Comparison of ENCODE assay signal across 8 cellular contexts in genomic region chr5:127028822-127029457, GRCh38. TPM values are rescaled to one million over a fixed set of nuclear protein-coding genes. Genes with fewer than 3 reads are reported as not detected.
DNase-seq lines count a peak whose midpoint lies in the region; ATAC-seq, FAIRE-seq and TF ChIP-seq lines count a peak whose summit lies in the region.

No MANE protein-coding gene starts in this region.

- intact Hi-C loops in K562 (cut with micrococcal nuclease) (loop anchor here (1.0 to 5.0 kb wide), 2 partner anchors 31 to 182 kb away; no protein-coding TSS in a partner anchor), mucosa of descending colon (cut with DNase I, micrococcal nuclease) (no loop called here)

- POLR2A ChIA-PET in K562 (lab: Yijun Ruan, JAX): interaction anchor here (0.6 to 2.2 kb wide), 16 partner anchors 9 to 251 kb away, joined by 3 to 11 read pairs (median 4); no protein-coding TSS in a partner anchor

- FAIRE-seq in GM18507 (lab: Jason Lieb, UNC) (peak; percentile 49), K562 (lab: Jason Lieb, UNC) (peak; percentile 75)

- H3K9me3 ChIP-seq in K562 (replicated peaks; ENCODE audit: control insufficient read depth, insufficient read depth, low read depth, low read length) (no peaks in the 10 kb centered on the region), mucosa of descending colon (no peaks in the 10 kb centered on the region)

- H3K79me2 ChIP-seq in K562 (ENCODE audit: control insufficient read depth, insufficient read depth, low read length): peaks cover 76% of the 10 kb centered on the region

- no TSS peak for BruUV-seq in K562 (replicated peaks; lab: Mats Ljungman, UMichigan)

- TF ChIP-seq RAD21 in K562 (CRISPR knock-in tag; conservative IDR thresholded peaks at IDR 0.05 in 1 of 2, IDR thresholded peaks at IDR 0.05 in 1 of 2): peak in 1 of 2 experiments; percentile 16; a peak in 2 of 4 replicates

- no peak for DNase-seq in GM18507 (ENCODE audit: extremely low spot score, insufficient read length, low read depth)
- DNase-seq in NCI-H2227 (lab: John Stamatoyannopoulos, UW; ENCODE audit: unreplicated experiment): peak; percentile 31
- peak in 2 of 4 experiments; percentile 32 to 70 for DNase-seq in K562 (ENCODE audit: extremely low read depth in 1 of 4, low spot score in 3 of 4)
- DNase-seq in mucosa of descending colon: peak; percentile 59 to 70 (median 69)
- no peak for DNase-seq in HCEC 1CT

- ATAC-seq in K562 (peak; percentile 27), mucosa of descending colon (peak; percentile 36), HG03045 (IDR thresholded peaks at IDR 0.05; ENCODE audit: unreplicated experiment) (no peak), GM18907 (IDR thresholded peaks at IDR 0.05; ENCODE audit: unreplicated experiment) (no peak), HG03460 (IDR thresholded peaks at IDR 0.05; ENCODE audit: unreplicated experiment) (no peak)

- TF ChIP-seq POLR2A in K562 (conservative IDR thresholded peaks at IDR 0.05): no peak

- peak overlapping the region; percentile 78 for H3K4me2 ChIP-seq in K562 (ENCODE audit: insufficient read depth, low read length)

- in situ Hi-C loops in K562 (cut with MboI): no loop called here

- TF ChIP-seq CTCF in K562 (IDR thresholded peaks at IDR 0.05 in 2 of 3, conservative IDR thresholded peaks at IDR 0.05 in 1 of 3; ENCODE audit: insufficient read depth in 2 of 3, low read depth in 1 of 3, low read length in 3 of 3): 0 out of 6 replicates have a peak, but pooled peaks of 2 of the 3 experiments have one; percentile 8 to 13
- TF ChIP-seq CTCF in mucosa of descending colon (IDR thresholded peaks at IDR 0.05): no peak

- H3K36me3 ChIP-seq in K562 (ENCODE audit: control insufficient read depth, insufficient read depth, low read length) (no peaks in the 10 kb centered on the region), mucosa of descending colon (ENCODE audit: low read depth) (no peaks in the 10 kb centered on the region)

- TF ChIP-seq EP300 in K562 (IDR thresholded peaks at IDR 0.05; ENCODE audit: low read length): no peak

- H3K27me3 ChIP-seq in K562 (ENCODE audit: control insufficient read depth in 2 of 2, insufficient read depth in 2 of 2, low read length in 2 of 2): no peaks in the 10 kb centered on the region

- H3K9ac ChIP-seq in K562 (ENCODE audit: insufficient read depth in 1 of 2, low read depth in 2 of 2, low read length in 2 of 2): peak overlapping the region; percentile 85 to 89; a peak in 3 of 4 replicates

- H3K9me1 ChIP-seq in K562 (ENCODE audit: control insufficient read depth, insufficient read depth, low read length): no peaks in the 10 kb centered on the region

- H4K20me1 ChIP-seq in K562 (replicated peaks; ENCODE audit: control insufficient read depth, insufficient read depth, low read length): peaks cover 12% of the 10 kb centered on the region

- peak overlapping the region; percentile 27; the same call in 1 of the 2 replicates for H2AFZ ChIP-seq in K562 (ENCODE audit: low read depth, low read length)

- CTCF ChIA-PET in K562 (lab: Yijun Ruan, JAX; ENCODE audit: low intra/inter-chr PET ratio): interaction anchor here (0.6 kb wide), 1 partner anchor 62 kb away, joined by 4 read pairs; no protein-coding TSS in a partner anchor

- 2% methylated on average over 12 of the region's 12 CpGs for WGBS in K562 (ENCODE audit: insufficient coverage, low coverage, missing lambda C conversion rate)

- H3K27ac ChIP-seq in K562 (ENCODE audit: extremely low read depth, low read depth, low read length): peak overlapping the region; percentile 13; the same call in 2 of the 3 replicates

- H3K4me1 ChIP-seq in K562 (replicated peaks in 1 of 2; ENCODE audit: control insufficient read depth in 2 of 2, insufficient read depth in 2 of 2, low read length in 2 of 2) (peaks cover 26 to 37% of the 10 kb centered on the region in 2 experiments), mucosa of descending colon (ENCODE audit: low read depth) (peaks cover 6% of the 10 kb centered on the region)

- H3K4me3 ChIP-seq in K562 (peak overlapping the region; percentile 89), mucosa of descending colon (no peak overlapping the region)

TF ChIP-seq in K562, 482 proteins besides CTCF, POLR2A, EP300 and RAD21 (continues in another document):
- peak in 1 of 2 experiments; percentile 71; a peak in 2 of 4 replicates for TF ChIP-seq KDM1A (IDR thresholded peaks at IDR 0.05)
- TF ChIP-seq SPI1 (IDR thresholded peaks at IDR 0.05; ENCODE audit: borderline replicate concordance, low read depth, low read length): peak; percentile 41
- peak; percentile 28; the same call in 1 of the 2 replicates for TF ChIP-seq ZBTB7A (IDR thresholded peaks at IDR 0.05; ENCODE audit: borderline replicate concordance, control insufficient read depth, low read depth, low read length)
- no peak for TF ChIP-seq STAT5B (CRISPR knock-in tag; IDR thresholded peaks at IDR 0.05)
- TF ChIP-seq ZNF511 (CRISPR knock-in tag; IDR thresholded peaks at IDR 0.05): no peak
- 0 out of 2 replicates have a peak, but pooled peaks have one; percentile 46 for TF ChIP-seq ARID2 (IDR thresholded peaks at IDR 0.05)
- TF ChIP-seq NRF1 (conservative IDR thresholded peaks at IDR 0.05 in 1 of 2, IDR thresholded peaks at IDR 0.05 in 1 of 2): peak in 1 of 2 experiments; percentile 39; a peak in 1 of 4 replicates
- no peak for TF ChIP-seq ZNF384 (IDR thresholded peaks at IDR 0.05; ENCODE audit: low read depth, low read length)
- peak; percentile 59; the same call in 1 of the 2 replicates for TF ChIP-seq ZNF395 (CRISPR knock-in tag; IDR thresholded peaks at IDR 0.05)
- TF ChIP-seq POU5F1 (IDR thresholded peaks at IDR 0.05; ENCODE audit: borderline replicate concordance, low read depth, low read length, partially characterized antibody): no peak

RNA-seq across cellular contexts. Expression of gene MARCHF3, which starts 1.4 kb away (rescaled TPM):
- total RNA-seq in K562 (2011; cell fraction: chromatin; rRNA removed; ENCODE audit: low replicate concordance): 71.0 and 71.2 TPM in 2 replicates
- total RNA-seq in K562 (2011; cell fraction: nucleolus; rRNA removed): 72.9 and 84.2 TPM in 2 replicates
- total RNA-seq in K562 (2011; cell fraction: nucleoplasm; rRNA removed): 80.1 and 101 TPM in 2 replicates
- total RNA-seq in K562 (2014; rRNA removed): 12.2 and 21.1 TPM in 2 replicates
- total RNA-seq in K562 (2014; rRNA removed; fragmentation: Illumina TruSeq; extraction: Trizol): 19.9 and 20.2 TPM in 2 replicates
- total RNA-seq in K562 (2015; rRNA removed; fragmentation: Illumina TruSeq; extraction: Trizol): 16.8 and 18.5 TPM in 2 replicates
- 23.5 TPM in 2 replicates for total RNA-seq in K562 (2021)
- 34.1 and 37.4 TPM in 2 replicates for polyA plus RNA-seq in K562 (2011; rRNA removed)
- 24.1 and 35.9 TPM in 2 replicates for polyA plus RNA-seq in K562 (2011; cell fraction: cytosol; rRNA removed)
- 39.3 and 39.4 TPM in 2 replicates for polyA plus RNA-seq in K562 (2011; cell fraction: nucleus; rRNA removed)
- 21.4 and 29.8 TPM in 2 replicates for polyA plus RNA-seq in K562 (2012)
- polyA plus RNA-seq in K562 (2014; fragmentation: Illumina TruSeq; extraction: Trizol): 13.4 and 16.5 TPM in 2 replicates
- 1 to 10 TPM; 5.6 to 7.6 TPM for polyA plus RNA-seq in K562 (2014; fragmentation: Nextera tagmentation; extraction: Ambion mirVana)
- polyA plus RNA-seq in K562 (2014; rRNA removed): 7.8 and 10.4 TPM in 2 replicates
- 43.9 and 60.4 TPM in 2 replicates for polyA minus RNA-seq in K562 (2011; rRNA and poly(A)+ RNA removed)
- 24.6 and 34.4 TPM in 2 replicates for polyA minus RNA-seq in K562 (2011; cell fraction: cytosol; rRNA and poly(A)+ RNA removed)
- polyA minus RNA-seq in K562 (2011; cell fraction: nucleus; rRNA and poly(A)+ RNA removed): 57.8 and 62.6 TPM in 2 replicates
- 10 to 100 TPM; 22.5 to 52.8 (median 34.5) TPM for total RNA-seq in mucosa of descending colon

RNA-seq across cellular contexts. Expression of gene C5orf63, which starts 44.4 kb away (rescaled TPM):
- 8.1 and 23.6 TPM in 2 replicates for total RNA-seq in K562 (2011; cell fraction: chromatin; rRNA removed; ENCODE audit: low replicate concordance)
- total RNA-seq in K562 (2011; cell fraction: nucleolus; rRNA removed): 2.0 and 3.8 TPM in 2 replicates
- 8.4 and 24.0 TPM in 2 replicates for total RNA-seq in K562 (2011; cell fraction: nucleoplasm; rRNA removed)
- total RNA-seq in K562 (2014; rRNA removed) (1.8 and 3.4 TPM in 2 replicates), K562 (2014; rRNA removed; fragmentation: Illumina TruSeq; extraction: Trizol) (6.2 and 7.5 TPM in 2 replicates), K562 (2015; rRNA removed; fragmentation: Illumina TruSeq; extraction: Trizol) (4.0 and 4.2 TPM in 2 replicates), K562 (2021) (5.5 and 6.6 TPM in 2 replicates), mucosa of descending colon (10 to 100 TPM; 13.7 to 22.6 (median 14.9) TPM)
- polyA plus RNA-seq in K562 (2011; rRNA removed) (8.8 and 11.0 TPM in 2 replicates), K562 (2014; fragmentation: Illumina TruSeq; extraction: Trizol) (6.2 and 7.4 TPM in 2 replicates), K562 (2014; fragmentation: Nextera tagmentation; extraction: Ambion mirVana) (10 to 100 TPM; 21.4 to 24.6 TPM), K562 (2014; rRNA removed) (4.3 and 5.1 TPM in 2 replicates)
- 3.5 TPM in 2 replicates for polyA plus RNA-seq in K562 (2011; cell fraction: cytosol; rRNA removed)
- 15.5 and 17.0 TPM in 2 replicates for polyA plus RNA-seq in K562 (2011; cell fraction: nucleus; rRNA removed)
- 6.2 and 10.2 TPM in 2 replicates for polyA plus RNA-seq in K562 (2012)
- polyA minus RNA-seq in K562 (2011; rRNA and poly(A)+ RNA removed): 6.1 and 7.3 TPM in 2 replicates
- 0.76 and 1.6 TPM in 2 replicates for polyA minus RNA-seq in K562 (2011; cell fraction: cytosol; rRNA and poly(A)+ RNA removed)
- polyA minus RNA-seq in K562 (2011; cell fraction: nucleus; rRNA and poly(A)+ RNA removed): 6.6 and 10.2 TPM in 2 replicates

Comparison
In these comparisons a context has a peak if more than half of its experiments do, and no peak if none do; other contexts are left out.
1. DNase-seq: peak in NCI-H2227 (single experiment) and mucosa of descending colon (3 of 3); none in GM18507 (single experiment) and HCEC 1CT (single experiment).
2. ATAC-seq: peak in K562 (single experiment) and mucosa of descending colon (single experiment); none in HG03045 (single experiment), GM18907 (single experiment) and HG03460 (single experiment).